Comparison of ENCODE assay signal across 8 cellular contexts in genomic region chr1:76075877-76076276, GRCh38. TPM values are rescaled to one million over a fixed set of nuclear protein-coding genes. Genes with fewer than 3 reads are reported as not detected.
DNase-seq lines count a peak whose midpoint lies in the region; ATAC-seq, FAIRE-seq and TF ChIP-seq lines count a peak whose summit lies in the region.

No MANE protein-coding gene starts in this region.

- no peak overlapping the region for H3K9ac ChIP-seq in HUES6 (ENCODE audit: low read length)

- no peaks in the 10 kb centered on the region for H3K9me3 ChIP-seq in HUES6 (ENCODE audit: control insufficient read depth, insufficient read depth, low read depth, low read length)
- H3K9me3 ChIP-seq in psoas muscle = no peaks in the 10 kb centered on the region

- peaks cover 29% of the 10 kb centered on the region for H3K4me1 Mint-ChIP-seq in dendritic cell treated with granulocyte-macrophage colony-stimulating factor and Interleukin-4, amounts not matched to agents 40 ng/mL and 50 ng/mL, for 4 days (ENCODE audit: low read depth)

- no peaks in the 10 kb centered on the region for H3K9me3 Mint-ChIP-seq in dendritic cell treated with granulocyte-macrophage colony-stimulating factor and Interleukin-4, amounts not matched to agents 40 ng/mL and 50 ng/mL, for 4 days

- no peak for TF ChIP-seq CTCF in psoas muscle (IDR thresholded peaks at IDR 0.05)

- no peak for DNase-seq in psoas muscle
- no peak for DNase-seq in LoVo (ENCODE audit: low spot score)
- DNase-seq in GM19239 (ENCODE audit: insufficient read length, low spot score) = no peak

- H3K4me3 ChIP-seq in HUES6 (ENCODE audit: low read depth, low read length) (peak overlapping the region; percentile 96), psoas muscle (peak overlapping the region; percentile 72)

- peak overlapping the region; percentile 24 for H3K4me3 Mint-ChIP-seq in dendritic cell treated with granulocyte-macrophage colony-stimulating factor and Interleukin-4, amounts not matched to agents 40 ng/mL and 50 ng/mL, for 4 days

- H3K27me3 Mint-ChIP-seq in dendritic cell treated with granulocyte-macrophage colony-stimulating factor and Interleukin-4, amounts not matched to agents 40 ng/mL and 50 ng/mL, for 4 days = peaks cover 11% of the 10 kb centered on the region

- H3K27ac Mint-ChIP-seq in dendritic cell treated with granulocyte-macrophage colony-stimulating factor and Interleukin-4, amounts not matched to agents 40 ng/mL and 50 ng/mL, for 4 days = peak overlapping the region; percentile 25

- WGBS in psoas muscle, 3 donors = 60 to 76% (median 71%) methylated on average over 5 of the region's 5 CpGs

- no peak for FAIRE-seq in GM19239 (lab: Jason Lieb, UNC)

- ATAC-seq in GM19328 (IDR thresholded peaks at IDR 0.05; ENCODE audit: unreplicated experiment) (peak; percentile 32), psoas muscle (no peak), GM21825 (IDR thresholded peaks at IDR 0.05; ENCODE audit: unreplicated experiment) (no peak), HG02970 (IDR thresholded peaks at IDR 0.05; ENCODE audit: low FRiP score, unreplicated experiment) (no peak)

- H3K36me3 ChIP-seq in HUES6 (ENCODE audit: control insufficient read depth, insufficient read depth, low read length) = no peaks in the 10 kb centered on the region
- H3K36me3 ChIP-seq in psoas muscle (ENCODE audit: insufficient read depth in 1 of 2, low read depth in 1 of 2) = no peaks in the 10 kb centered on the region

- H3K4me1 ChIP-seq in HUES6 (ENCODE audit: control insufficient read depth, insufficient read depth, low read length) (peaks cover 39% of the 10 kb centered on the region), psoas muscle (peaks cover 4% of the 10 kb centered on the region)

- no peak overlapping the region for H3K27ac ChIP-seq in HUES6 (ENCODE audit: low read depth, low read length)
- peak overlapping the region; percentile 63 for H3K27ac ChIP-seq in psoas muscle

- peaks cover 4% of the 10 kb centered on the region; the same call in 1 of the 2 replicates for H3K27me3 ChIP-seq in HUES6 (ENCODE audit: control insufficient read depth, insufficient read depth, low read length)
- no peaks in the 10 kb centered on the region for H3K27me3 ChIP-seq in psoas muscle (ENCODE audit: insufficient read depth in 3 of 3, low read length in 2 of 3)

- intact Hi-C loops in dendritic cell treated with granulocyte-macrophage colony-stimulating factor and Interleukin-4, amounts not matched to agents 40 ng/mL and 50 ng/mL, for 4 days (cut with micrococcal nuclease) = loop anchor here (5.0 kb wide), 1 partner anchor 289 kb away; the partner anchor contains the start of gene RABGGTB
- intact Hi-C loops in psoas muscle (cut with DNase I) = no loop called here

- no peaks in the 10 kb centered on the region for H3K36me3 Mint-ChIP-seq in dendritic cell treated with granulocyte-macrophage colony-stimulating factor and Interleukin-4, amounts not matched to agents 40 ng/mL and 50 ng/mL, for 4 days (ENCODE audit: low read depth)

RNA-seq across cellular contexts. Expression of gene ST6GALNAC3, which starts 1.3 kb away (rescaled TPM):
- total RNA-seq in psoas muscle = 1 to 10 TPM; 2.3 to 5.4 (median 3.9) TPM
- polyA plus RNA-seq in psoas muscle = 1 to 10 TPM; 1.3 to 1.9 (median 1.8) TPM
